In the genomic region with DNA sequence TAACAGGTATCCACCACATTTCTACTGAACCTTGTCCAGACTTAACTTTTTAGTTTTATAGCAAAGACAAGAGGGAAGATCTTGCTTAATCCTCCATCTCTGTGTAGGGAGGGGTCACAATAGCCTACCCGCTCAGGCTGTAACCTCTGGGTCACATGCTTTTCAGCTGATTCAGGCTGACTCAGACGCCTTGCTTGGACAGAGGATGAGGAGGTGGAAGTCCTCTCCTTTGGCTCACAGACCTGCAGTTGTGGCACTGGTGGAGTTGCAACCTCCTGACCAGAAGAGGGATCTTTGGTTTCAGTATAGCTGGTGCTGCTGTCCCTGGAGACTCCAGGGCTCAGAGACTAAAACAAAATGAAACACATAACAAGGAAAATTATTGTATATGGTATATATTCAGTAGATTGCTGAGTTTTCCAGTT, we compare ENCODE assay signal across 1 cellular context.
TF ChIP-seq lines count a peak whose summit lies in the region.

No MANE protein-coding gene starts in this region.

TF ChIP-seq in K562, 482 proteins besides CTCF, POLR2A, EP300 and RAD21 (continued from another document and continues in another):
- no peak for TF ChIP-seq SRF (CRISPR knock-in tag; IDR thresholded peaks at IDR 0.05)
- no peak for TF ChIP-seq FOXJ3 (CRISPR knock-in tag; IDR thresholded peaks at IDR 0.05)
- no peak for TF ChIP-seq CC2D1A (IDR thresholded peaks at IDR 0.05)
- TF ChIP-seq ELF1 (tag; IDR thresholded peaks at IDR 0.05), result no peak
- TF ChIP-seq CBX1 (IDR thresholded peaks at IDR 0.05; ENCODE audit: low read depth), result no peak
- no peak for TF ChIP-seq MEF2A (IDR thresholded peaks at IDR 0.05; ENCODE audit: control insufficient read depth, low read depth, low read length)
- TF ChIP-seq ZNF324 (CRISPR knock-in tag; IDR thresholded peaks at IDR 0.05), result no peak
- no peak for TF ChIP-seq ARHGAP35 (IDR thresholded peaks at IDR 0.05; ENCODE audit: partially characterized antibody)
- TF ChIP-seq ZNF354B (CRISPR knock-in tag; IDR thresholded peaks at IDR 0.05), result no peak
- TF ChIP-seq ZNF589 (CRISPR knock-in tag; IDR thresholded peaks at IDR 0.05; ENCODE audit: low read depth), result peak; percentile 74; the same call in 1 of the 2 replicates
- TF ChIP-seq, protein P1, sequence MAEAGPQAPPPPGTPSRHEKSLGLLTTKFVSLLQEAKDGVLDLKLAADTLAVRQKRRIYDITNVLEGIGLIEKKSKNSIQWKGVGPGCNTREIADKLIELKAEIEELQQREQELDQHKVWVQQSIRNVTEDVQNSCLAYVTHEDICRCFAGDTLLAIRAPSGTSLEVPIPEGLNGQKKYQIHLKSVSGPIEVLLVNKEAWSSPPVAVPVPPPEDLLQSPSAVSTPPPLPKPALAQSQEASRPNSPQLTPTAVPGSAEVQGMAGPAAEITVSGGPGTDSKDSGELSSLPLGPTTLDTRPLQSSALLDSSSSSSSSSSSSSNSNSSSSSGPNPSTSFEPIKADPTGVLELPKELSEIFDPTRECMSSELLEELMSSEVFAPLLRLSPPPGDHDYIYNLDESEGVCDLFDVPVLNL (CRISPR knock-in tag; IDR thresholded peaks at IDR 0.05; ENCODE audit: low read depth), result no peak
- TF ChIP-seq CHCHD3 (CRISPR knock-in tag; IDR thresholded peaks at IDR 0.05), result no peak
- no peak for TF ChIP-seq YBX1 (IDR thresholded peaks at IDR 0.05)
- TF ChIP-seq ELF2 (CRISPR knock-in tag; IDR thresholded peaks at IDR 0.05), result no peak
- TF ChIP-seq ZNF316 (IDR thresholded peaks at IDR 0.05), result peak; percentile 91
- TF ChIP-seq RUNX1 (IDR thresholded peaks at IDR 0.05; ENCODE audit: low read depth), result no peak
- TF ChIP-seq, protein P2, sequence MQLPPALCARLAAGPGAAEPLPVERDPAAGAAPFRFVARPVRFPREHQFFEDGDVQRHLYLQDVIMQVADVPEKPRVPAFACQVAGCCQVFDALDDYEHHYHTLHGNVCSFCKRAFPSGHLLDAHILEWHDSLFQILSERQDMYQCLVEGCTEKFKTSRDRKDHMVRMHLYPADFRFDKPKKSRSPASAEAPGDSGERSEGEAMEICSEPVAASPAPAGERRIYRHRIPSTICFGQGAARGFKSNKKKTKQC (CRISPR knock-in tag; IDR thresholded peaks at IDR 0.05), result no peak
- TF ChIP-seq KLF1 (tag; IDR thresholded peaks at IDR 0.05), result no peak
- peak; percentile 88 for TF ChIP-seq ZNF175 (CRISPR knock-in tag; IDR thresholded peaks at IDR 0.05; ENCODE audit: low read depth)
- peak; percentile 55; the same call in 1 of the 2 replicates for TF ChIP-seq MTA3 (IDR thresholded peaks at IDR 0.05; ENCODE audit: borderline replicate concordance)
- TF ChIP-seq CBFA2T3 (IDR thresholded peaks at IDR 0.05), result 0 out of 2 replicates have a peak, but pooled peaks have one; percentile 13
- 0 out of 2 replicates have a peak, but pooled peaks have one; percentile 49 for TF ChIP-seq PTTG1 (tag; IDR thresholded peaks at IDR 0.05; ENCODE audit: low read depth)
- TF ChIP-seq HDAC8 (tag; IDR thresholded peaks at IDR 0.05), result no peak
- TF ChIP-seq ZNF197 (CRISPR knock-in tag; IDR thresholded peaks at IDR 0.05; ENCODE audit: low read depth), result peak; percentile 45; the same call in 1 of the 2 replicates
- TF ChIP-seq, protein P3, sequence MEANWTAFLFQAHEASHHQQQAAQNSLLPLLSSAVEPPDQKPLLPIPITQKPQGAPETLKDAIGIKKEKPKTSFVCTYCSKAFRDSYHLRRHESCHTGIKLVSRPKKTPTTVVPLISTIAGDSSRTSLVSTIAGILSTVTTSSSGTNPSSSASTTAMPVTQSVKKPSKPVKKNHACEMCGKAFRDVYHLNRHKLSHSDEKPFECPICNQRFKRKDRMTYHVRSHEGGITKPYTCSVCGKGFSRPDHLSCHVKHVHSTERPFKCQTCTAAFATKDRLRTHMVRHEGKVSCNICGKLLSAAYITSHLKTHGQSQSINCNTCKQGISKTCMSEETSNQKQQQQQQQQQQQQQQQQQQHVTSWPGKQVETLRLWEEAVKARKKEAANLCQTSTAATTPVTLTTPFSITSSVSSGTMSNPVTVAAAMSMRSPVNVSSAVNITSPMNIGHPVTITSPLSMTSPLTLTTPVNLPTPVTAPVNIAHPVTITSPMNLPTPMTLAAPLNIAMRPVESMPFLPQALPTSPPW (CRISPR knock-in tag; IDR thresholded peaks at IDR 0.05), result peak; percentile 78
- no peak for TF ChIP-seq HMGN3 (IDR thresholded peaks at IDR 0.05; ENCODE audit: borderline replicate concordance, extremely low read depth, insufficient read length, low read depth, low read length)
- TF ChIP-seq, protein P4, sequence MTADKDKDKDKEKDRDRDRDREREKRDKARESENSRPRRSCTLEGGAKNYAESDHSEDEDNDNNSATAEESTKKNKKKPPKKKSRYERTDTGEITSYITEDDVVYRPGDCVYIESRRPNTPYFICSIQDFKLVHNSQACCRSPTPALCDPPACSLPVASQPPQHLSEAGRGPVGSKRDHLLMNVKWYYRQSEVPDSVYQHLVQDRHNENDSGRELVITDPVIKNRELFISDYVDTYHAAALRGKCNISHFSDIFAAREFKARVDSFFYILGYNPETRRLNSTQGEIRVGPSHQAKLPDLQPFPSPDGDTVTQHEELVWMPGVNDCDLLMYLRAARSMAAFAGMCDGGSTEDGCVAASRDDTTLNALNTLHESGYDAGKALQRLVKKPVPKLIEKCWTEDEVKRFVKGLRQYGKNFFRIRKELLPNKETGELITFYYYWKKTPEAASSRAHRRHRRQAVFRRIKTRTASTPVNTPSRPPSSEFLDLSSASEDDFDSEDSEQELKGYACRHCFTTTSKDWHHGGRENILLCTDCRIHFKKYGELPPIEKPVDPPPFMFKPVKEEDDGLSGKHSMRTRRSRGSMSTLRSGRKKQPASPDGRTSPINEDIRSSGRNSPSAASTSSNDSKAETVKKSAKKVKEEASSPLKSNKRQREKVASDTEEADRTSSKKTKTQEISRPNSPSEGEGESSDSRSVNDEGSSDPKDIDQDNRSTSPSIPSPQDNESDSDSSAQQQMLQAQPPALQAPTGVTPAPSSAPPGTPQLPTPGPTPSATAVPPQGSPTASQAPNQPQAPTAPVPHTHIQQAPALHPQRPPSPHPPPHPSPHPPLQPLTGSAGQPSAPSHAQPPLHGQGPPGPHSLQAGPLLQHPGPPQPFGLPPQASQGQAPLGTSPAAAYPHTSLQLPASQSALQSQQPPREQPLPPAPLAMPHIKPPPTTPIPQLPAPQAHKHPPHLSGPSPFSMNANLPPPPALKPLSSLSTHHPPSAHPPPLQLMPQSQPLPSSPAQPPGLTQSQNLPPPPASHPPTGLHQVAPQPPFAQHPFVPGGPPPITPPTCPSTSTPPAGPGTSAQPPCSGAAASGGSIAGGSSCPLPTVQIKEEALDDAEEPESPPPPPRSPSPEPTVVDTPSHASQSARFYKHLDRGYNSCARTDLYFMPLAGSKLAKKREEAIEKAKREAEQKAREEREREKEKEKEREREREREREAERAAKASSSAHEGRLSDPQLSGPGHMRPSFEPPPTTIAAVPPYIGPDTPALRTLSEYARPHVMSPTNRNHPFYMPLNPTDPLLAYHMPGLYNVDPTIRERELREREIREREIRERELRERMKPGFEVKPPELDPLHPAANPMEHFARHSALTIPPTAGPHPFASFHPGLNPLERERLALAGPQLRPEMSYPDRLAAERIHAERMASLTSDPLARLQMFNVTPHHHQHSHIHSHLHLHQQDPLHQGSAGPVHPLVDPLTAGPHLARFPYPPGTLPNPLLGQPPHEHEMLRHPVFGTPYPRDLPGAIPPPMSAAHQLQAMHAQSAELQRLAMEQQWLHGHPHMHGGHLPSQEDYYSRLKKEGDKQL (CRISPR knock-in tag; IDR thresholded peaks at IDR 0.05; ENCODE audit: borderline replicate concordance), result no peak
- TF ChIP-seq SMAD3 (CRISPR knock-in tag; conservative IDR thresholded peaks at IDR 0.05), result no peak
- TF ChIP-seq, protein P5, sequence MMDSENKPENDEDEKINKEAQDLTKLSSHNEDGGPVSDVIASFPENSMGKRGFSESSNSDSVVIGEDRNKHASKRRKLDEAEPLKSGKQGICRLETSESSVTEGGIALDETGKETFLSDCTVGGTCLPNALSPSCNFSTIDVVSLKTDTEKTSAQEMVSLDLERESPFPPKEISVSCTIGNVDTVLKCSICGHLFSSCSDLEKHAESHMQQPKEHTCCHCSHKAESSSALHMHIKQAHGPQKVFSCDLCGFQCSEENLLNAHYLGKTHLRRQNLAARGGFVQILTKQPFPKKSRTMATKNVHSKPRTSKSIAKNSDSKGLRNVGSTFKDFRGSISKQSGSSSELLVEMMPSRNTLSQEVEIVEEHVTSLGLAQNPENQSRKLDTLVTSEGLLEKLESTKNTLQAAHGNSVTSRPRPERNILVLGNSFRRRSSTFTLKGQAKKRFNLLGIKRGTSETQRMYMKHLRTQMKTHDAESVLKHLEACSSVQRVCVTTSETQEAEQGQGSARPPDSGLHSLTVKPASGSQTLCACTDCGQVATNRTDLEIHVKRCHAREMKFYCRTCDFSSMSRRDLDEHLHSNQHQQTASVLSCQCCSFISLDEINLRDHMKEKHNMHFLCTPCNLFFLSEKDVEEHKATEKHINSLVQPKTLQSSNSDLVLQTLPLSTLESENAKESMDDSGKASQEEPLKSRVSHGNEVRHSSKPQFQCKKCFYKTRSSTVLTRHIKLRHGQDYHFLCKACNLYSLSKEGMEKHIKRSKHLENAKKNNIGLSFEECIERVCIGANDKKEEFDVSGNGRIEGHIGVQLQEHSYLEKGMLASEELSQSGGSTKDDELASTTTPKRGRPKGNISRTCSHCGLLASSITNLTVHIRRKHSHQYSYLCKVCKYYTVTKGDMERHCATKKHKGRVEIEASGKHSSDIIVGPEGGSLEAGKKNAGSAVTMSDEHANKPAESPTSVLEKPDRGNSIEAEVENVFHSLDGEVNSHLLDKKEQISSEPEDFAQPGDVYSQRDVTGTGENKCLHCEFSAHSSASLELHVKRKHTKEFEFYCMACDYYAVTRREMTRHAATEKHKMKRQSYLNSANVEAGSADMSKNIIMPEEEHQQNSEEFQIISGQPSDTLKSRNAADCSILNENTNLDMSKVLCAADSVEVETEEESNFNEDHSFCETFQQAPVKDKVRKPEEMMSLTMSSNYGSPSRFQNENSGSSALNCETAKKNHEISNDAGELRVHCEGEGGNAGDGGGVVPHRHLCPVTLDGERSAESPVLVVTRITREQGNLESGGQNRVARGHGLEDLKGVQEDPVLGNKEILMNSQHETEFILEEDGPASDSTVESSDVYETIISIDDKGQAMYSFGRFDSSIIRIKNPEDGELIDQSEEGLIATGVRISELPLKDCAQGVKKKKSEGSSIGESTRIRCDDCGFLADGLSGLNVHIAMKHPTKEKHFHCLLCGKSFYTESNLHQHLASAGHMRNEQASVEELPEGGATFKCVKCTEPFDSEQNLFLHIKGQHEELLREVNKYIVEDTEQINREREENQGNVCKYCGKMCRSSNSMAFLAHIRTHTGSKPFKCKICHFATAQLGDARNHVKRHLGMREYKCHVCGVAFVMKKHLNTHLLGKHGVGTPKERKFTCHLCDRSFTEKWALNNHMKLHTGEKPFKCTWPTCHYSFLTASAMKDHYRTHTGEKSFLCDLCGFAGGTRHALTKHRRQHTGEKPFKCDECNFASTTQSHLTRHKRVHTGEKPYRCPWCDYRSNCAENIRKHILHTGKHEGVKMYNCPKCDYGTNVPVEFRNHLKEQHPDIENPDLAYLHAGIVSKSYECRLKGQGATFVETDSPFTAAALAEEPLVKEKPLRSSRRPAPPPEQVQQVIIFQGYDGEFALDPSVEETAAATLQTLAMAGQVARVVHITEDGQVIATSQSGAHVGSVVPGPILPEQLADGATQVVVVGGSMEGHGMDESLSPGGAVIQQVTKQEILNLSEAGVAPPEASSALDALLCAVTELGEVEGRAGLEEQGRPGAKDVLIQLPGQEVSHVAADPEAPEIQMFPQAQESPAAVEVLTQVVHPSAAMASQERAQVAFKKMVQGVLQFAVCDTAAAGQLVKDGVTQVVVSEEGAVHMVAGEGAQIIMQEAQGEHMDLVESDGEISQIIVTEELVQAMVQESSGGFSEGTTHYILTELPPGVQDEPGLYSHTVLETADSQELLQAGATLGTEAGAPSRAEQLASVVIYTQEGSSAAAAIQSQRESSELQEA (IDR thresholded peaks at IDR 0.05; ENCODE audit: low read depth), result no peak
- no peak for TF ChIP-seq ETV6 (IDR thresholded peaks at IDR 0.05; ENCODE audit: borderline replicate concordance in 1 of 2, low read depth in 2 of 2, low read length in 1 of 2)
- no peak for TF ChIP-seq ETV6 (CRISPR knock-in tag; IDR thresholded peaks at IDR 0.05; ENCODE audit: borderline replicate concordance)
- TF ChIP-seq DPF2 (IDR thresholded peaks at IDR 0.05), result peak; percentile 87
- no peak for TF ChIP-seq RHOXF2B (CRISPR knock-in tag; conservative IDR thresholded peaks at IDR 0.05)
- TF ChIP-seq, protein P6, sequence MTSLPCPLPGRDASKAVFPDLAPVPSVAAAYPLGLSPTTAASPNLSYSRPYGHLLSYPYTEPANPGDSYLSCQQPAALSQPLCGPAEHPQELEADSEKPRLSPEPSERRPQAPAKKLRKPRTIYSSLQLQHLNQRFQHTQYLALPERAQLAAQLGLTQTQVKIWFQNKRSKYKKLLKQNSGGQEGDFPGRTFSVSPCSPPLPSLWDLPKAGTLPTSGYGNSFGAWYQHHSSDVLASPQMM (CRISPR knock-in tag; IDR thresholded peaks at IDR 0.05), result no peak
- TF ChIP-seq NONO (IDR thresholded peaks at IDR 0.05; ENCODE audit: low read depth in 2 of 2, low read length in 1 of 2), result no peak
- TF ChIP-seq PHB2 (IDR thresholded peaks at IDR 0.05; ENCODE audit: low read depth), result no peak
- TF ChIP-seq ZNF384 (IDR thresholded peaks at IDR 0.05; ENCODE audit: low read depth, low read length), result no peak
- TF ChIP-seq, protein P7, sequence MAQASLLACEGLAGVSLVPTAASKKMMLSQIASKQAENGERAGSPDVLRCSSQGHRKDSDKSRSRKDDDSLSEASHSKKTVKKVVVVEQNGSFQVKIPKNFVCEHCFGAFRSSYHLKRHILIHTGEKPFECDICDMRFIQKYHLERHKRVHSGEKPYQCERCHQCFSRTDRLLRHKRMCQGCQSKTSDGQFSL (CRISPR knock-in tag; IDR thresholded peaks at IDR 0.05), result no peak
- TF ChIP-seq, protein P7 (tag; IDR thresholded peaks at IDR 0.05), result no peak
- TF ChIP-seq SIRT6 (IDR thresholded peaks at IDR 0.05; ENCODE audit: low read depth, low read length), result no peak
- TF ChIP-seq, protein P8, sequence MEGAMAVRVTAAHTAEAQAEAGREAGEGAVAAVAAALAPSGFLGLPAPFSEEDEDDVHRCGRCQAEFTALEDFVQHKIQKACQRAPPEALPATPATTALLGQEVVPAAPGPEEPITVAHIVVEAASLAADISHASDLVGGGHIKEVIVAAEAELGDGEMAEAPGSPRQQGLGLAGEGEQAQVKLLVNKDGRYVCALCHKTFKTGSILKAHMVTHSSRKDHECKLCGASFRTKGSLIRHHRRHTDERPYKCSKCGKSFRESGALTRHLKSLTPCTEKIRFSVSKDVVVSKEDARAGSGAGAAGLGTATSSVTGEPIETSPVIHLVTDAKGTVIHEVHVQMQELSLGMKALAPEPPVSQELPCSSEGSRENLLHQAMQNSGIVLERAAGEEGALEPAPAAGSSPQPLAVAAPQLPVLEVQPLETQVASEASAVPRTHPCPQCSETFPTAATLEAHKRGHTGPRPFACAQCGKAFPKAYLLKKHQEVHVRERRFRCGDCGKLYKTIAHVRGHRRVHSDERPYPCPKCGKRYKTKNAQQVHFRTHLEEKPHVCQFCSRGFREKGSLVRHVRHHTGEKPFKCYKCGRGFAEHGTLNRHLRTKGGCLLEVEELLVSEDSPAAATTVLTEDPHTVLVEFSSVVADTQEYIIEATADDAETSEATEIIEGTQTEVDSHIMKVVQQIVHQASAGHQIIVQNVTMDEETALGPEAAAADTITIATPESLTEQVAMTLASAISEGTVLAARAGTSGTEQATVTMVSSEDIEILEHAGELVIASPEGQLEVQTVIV (CRISPR knock-in tag; IDR thresholded peaks at IDR 0.05; ENCODE audit: borderline replicate concordance), result no peak
- TF ChIP-seq MYC (IDR thresholded peaks at IDR 0.05; ENCODE audit: low read depth, low read length), result peak; percentile 74
- TF ChIP-seq MYC (CRISPR knock-in tag; IDR thresholded peaks at IDR 0.05; ENCODE audit: borderline replicate concordance, low read depth), result no peak
